1 cellular context compared by ENCODE assay signal in genomic region chr3:48564022-48564421, GRCh38.
TF ChIP-seq lines count a peak whose summit lies in the region.

No MANE protein-coding gene starts in this region.

TF ChIP-seq in HepG2, 621 proteins besides CTCF, POLR2A, EP300 and RAD21 (continued from another document and continues in another):
- no peak for TF ChIP-seq ARID4A (CRISPR knock-in tag; IDR thresholded peaks at IDR 0.05; ENCODE audit: borderline replicate concordance)
- peak; percentile 3; the same call in 1 of the 2 replicates for TF ChIP-seq STAG1 (CRISPR knock-in tag; IDR thresholded peaks at IDR 0.05)
- TF ChIP-seq MIER2 (CRISPR knock-in tag; IDR thresholded peaks at IDR 0.05), result no peak
- TF ChIP-seq SOX5 (CRISPR knock-in tag; IDR thresholded peaks at IDR 0.05; ENCODE audit: borderline replicate concordance), result peak; percentile 30; the same call in 1 of the 2 replicates
- TF ChIP-seq ATAD3A (CRISPR knock-in tag; IDR thresholded peaks at IDR 0.05), result no peak
- no peak for TF ChIP-seq MNT (IDR thresholded peaks at IDR 0.05)
- TF ChIP-seq ZBTB33 (CRISPR knock-in tag; IDR thresholded peaks at IDR 0.05), result peak; percentile 85
- TF ChIP-seq ZFX (CRISPR knock-in tag; IDR thresholded peaks at IDR 0.05; ENCODE audit: low read depth), result 0 out of 2 replicates have a peak, but pooled peaks have one; percentile 12
- no peak for TF ChIP-seq YEATS2 (CRISPR knock-in tag; IDR thresholded peaks at IDR 0.05; ENCODE audit: borderline replicate concordance)
- TF ChIP-seq HDAC1 (CRISPR knock-in tag; IDR thresholded peaks at IDR 0.05), result no peak
- no peak for TF ChIP-seq ZNF451 (CRISPR knock-in tag; IDR thresholded peaks at IDR 0.05)
- peak; percentile 40; the same call in 1 of the 2 replicates for TF ChIP-seq SAP130 (CRISPR knock-in tag; IDR thresholded peaks at IDR 0.05; ENCODE audit: low read depth)
- TF ChIP-seq BHLHE40 (IDR thresholded peaks at IDR 0.05; ENCODE audit: low read length), result peak; percentile 82
- no peak for TF ChIP-seq MBNL3 (CRISPR knock-in tag; conservative IDR thresholded peaks at IDR 0.05)
- no peak for TF ChIP-seq ZNF275 (CRISPR knock-in tag; IDR thresholded peaks at IDR 0.05; ENCODE audit: borderline replicate concordance)
- no peak for TF ChIP-seq RFX5 (IDR thresholded peaks at IDR 0.05; ENCODE audit: low read depth, low read length)
- TF ChIP-seq GABPB1 (CRISPR knock-in tag; IDR thresholded peaks at IDR 0.05), result peak; percentile 19; the same call in 1 of the 2 replicates
- TF ChIP-seq ZNF776 (CRISPR knock-in tag; IDR thresholded peaks at IDR 0.05), result no peak
- no peak for TF ChIP-seq KLF11 (CRISPR knock-in tag; IDR thresholded peaks at IDR 0.05)
- peak; percentile 44; the same call in 1 of the 2 replicates for TF ChIP-seq ATF3 (CRISPR knock-in tag; IDR thresholded peaks at IDR 0.05)
- TF ChIP-seq PCBP1 (IDR thresholded peaks at IDR 0.05; ENCODE audit: borderline replicate concordance, low read depth, low read length), result no peak
- TF ChIP-seq MTERF4 (CRISPR knock-in tag; IDR thresholded peaks at IDR 0.05), result no peak
- peak; percentile 62; the same call in 1 of the 2 replicates for TF ChIP-seq PATZ1 (CRISPR knock-in tag; IDR thresholded peaks at IDR 0.05)
- no peak for TF ChIP-seq CBFB (CRISPR knock-in tag; IDR thresholded peaks at IDR 0.05)
- TF ChIP-seq TBX3 (IDR thresholded peaks at IDR 0.05; ENCODE audit: borderline replicate concordance), result no peak
- TF ChIP-seq IKZF1 (IDR thresholded peaks at IDR 0.05), result no peak
- no peak for TF ChIP-seq FOXO1 (CRISPR knock-in tag; IDR thresholded peaks at IDR 0.05)
- TF ChIP-seq ZFP90 (CRISPR knock-in tag; IDR thresholded peaks at IDR 0.05; ENCODE audit: borderline replicate concordance), result no peak
- no peak for TF ChIP-seq ZNF557 (CRISPR knock-in tag; IDR thresholded peaks at IDR 0.05)
- TF ChIP-seq ZNF772 (CRISPR knock-in tag; IDR thresholded peaks at IDR 0.05), result no peak
- TF ChIP-seq ZNF513 (CRISPR knock-in tag; conservative IDR thresholded peaks at IDR 0.05), result no peak
- TF ChIP-seq ARNT (IDR thresholded peaks at IDR 0.05), result no peak
- no peak for TF ChIP-seq FOXP4 (CRISPR knock-in tag; IDR thresholded peaks at IDR 0.05)
- TF ChIP-seq FOXJ3 (CRISPR knock-in tag; IDR thresholded peaks at IDR 0.05; ENCODE audit: borderline replicate concordance), result no peak
- no peak for TF ChIP-seq ELK4 (CRISPR knock-in tag; IDR thresholded peaks at IDR 0.05; ENCODE audit: borderline replicate concordance)
- TF ChIP-seq HIVEP1 (CRISPR knock-in tag; IDR thresholded peaks at IDR 0.05), result no peak
- TF ChIP-seq ZIK1 (CRISPR knock-in tag; IDR thresholded peaks at IDR 0.05; ENCODE audit: borderline replicate concordance, low read depth), result no peak
- TF ChIP-seq PPARG (CRISPR knock-in tag; conservative IDR thresholded peaks at IDR 0.05), result no peak
- no peak for TF ChIP-seq MAX (IDR thresholded peaks at IDR 0.05)
- no peak for TF ChIP-seq ZBTB46 (CRISPR knock-in tag; IDR thresholded peaks at IDR 0.05; ENCODE audit: borderline replicate concordance)
